Comparison of ENCODE assay signal across 16 cellular contexts in the genomic region with DNA sequence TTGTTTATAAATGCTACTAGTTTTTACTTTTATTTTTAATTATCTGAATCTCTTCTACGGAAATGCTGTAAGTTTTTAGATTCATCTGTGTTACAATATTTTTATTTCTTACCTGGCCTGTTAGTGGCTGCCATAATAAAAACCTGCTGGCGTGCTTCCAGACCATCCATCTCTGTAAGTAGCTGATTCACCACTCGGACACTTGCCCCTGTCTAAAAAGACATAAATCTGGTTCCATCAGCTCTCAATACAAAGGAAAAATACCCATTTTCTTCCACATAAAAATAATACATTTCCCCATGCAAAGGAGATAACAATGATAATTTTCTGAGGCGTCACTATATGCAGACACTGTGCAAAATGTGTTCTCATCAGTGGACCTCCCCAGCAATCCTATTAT.
"Had no signal": no experiment of that assay in that cellular context is flagged by ENCODE, and none has a peak within 500 bp of the region (broad histone marks: within the 10 kb centered on the region; RNA-seq: fewer than 3 reads in every experiment).

No MANE protein-coding gene starts in this region.

- DNase-seq: activated CD4-positive, alpha-beta T cell treated with anti-CD3 and anti-CD28 coated beads for 4 hours; activated naive CD4-positive, alpha-beta T cell treated with anti-CD3 and anti-CD28 coated beads, Interleukin-2, amount 50 U/mL, for 16 hours; activated T-cell treated with anti-CD3 and anti-CD28 coated beads, Interleukin-2, amount 50 U/mL, for 1 hour; central memory CD4-positive, alpha-beta T cell; cortex of kidney; effector memory CD8-positive, alpha-beta T cell; erythroblast; hippocampal formation; naive thymus-derived CD8-positive, alpha-beta T cell; nucleus accumbens; small intestine; stomach had no signal

- H3K4me3 ChIP-seq: lung, mucosa of descending colon, right atrium auricular region, stomach, thoracic aorta had no signal

- ATAC-seq: effector memory CD8-positive, alpha-beta T cell; mucosa of descending colon; naive thymus-derived CD8-positive, alpha-beta T cell had no signal

- H3K27me3 ChIP-seq: right atrium auricular region, stomach had no signal

- H3K27ac Mint-ChIP-seq: effector memory CD8-positive, alpha-beta T cell; naive thymus-derived CD8-positive, alpha-beta T cell had no signal

- H3K9me3 Mint-ChIP-seq: effector memory CD8-positive, alpha-beta T cell; naive thymus-derived CD8-positive, alpha-beta T cell had no signal

- H3K4me1 ChIP-seq: right atrium auricular region had no signal

- H3K9me3 ChIP-seq: mucosa of descending colon, right atrium auricular region, stomach, thoracic aorta had no signal

- H3K27me3 Mint-ChIP-seq: effector memory CD8-positive, alpha-beta T cell; naive thymus-derived CD8-positive, alpha-beta T cell had no signal

- H3K27ac ChIP-seq: right atrium auricular region, stomach, thoracic aorta had no signal

- H3K4me3 Mint-ChIP-seq: effector memory CD8-positive, alpha-beta T cell; naive thymus-derived CD8-positive, alpha-beta T cell had no signal
